6 cellular contexts compared by ENCODE assay signal in genomic region chr2:79260848-79261247, GRCh38.
"Had no signal": no experiment of that assay in that cellular context is flagged by ENCODE, and none has a peak within 500 bp of the region (broad histone marks: within the 10 kb centered on the region; RNA-seq: fewer than 3 reads in every experiment).

No MANE protein-coding gene starts in this region.

- H3K4me3 ChIP-seq: K562 had no signal

- H3K27ac ChIP-seq: HL-60 had no signal

- DNase-seq: IMR-90, KBM-7, KG1 had no signal

- FAIRE-seq: HTR-8/SVneo, K562 had no signal

- ATAC-seq: K562 had no signal
